In the genomic region with DNA sequence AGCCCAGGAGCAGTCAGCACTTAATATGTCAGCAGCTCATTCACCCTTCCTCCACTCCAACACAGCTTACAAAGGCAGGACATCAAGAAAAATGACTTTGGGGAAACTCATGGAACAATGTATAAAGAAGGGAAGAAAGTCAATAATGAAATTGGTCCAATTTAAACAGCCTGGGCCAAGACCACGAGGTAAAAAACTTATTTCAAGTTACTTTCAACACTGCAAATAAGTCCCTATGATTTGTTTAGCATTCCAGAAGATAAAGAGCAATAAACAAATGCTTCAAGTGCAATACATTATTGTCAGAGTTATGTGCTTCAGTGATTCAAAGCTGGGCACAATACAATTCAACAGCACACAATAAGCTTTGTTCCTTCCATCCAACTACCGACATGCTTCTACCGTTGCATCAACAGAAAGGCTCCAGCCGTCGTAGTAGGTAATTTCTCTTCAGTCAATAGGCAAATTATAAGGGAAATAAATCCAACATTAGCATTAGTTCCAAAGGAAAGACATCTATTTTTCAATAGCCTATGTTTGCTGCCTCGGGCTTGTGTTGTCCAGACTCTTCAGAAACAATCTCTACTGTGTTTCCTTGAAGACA, we compare ENCODE assay signal across 28 cellular contexts.
"Had no signal": no experiment of that assay in that cellular context is flagged by ENCODE, and none has a peak within 500 bp of the region (broad histone marks: within the 10 kb centered on the region; RNA-seq: fewer than 3 reads in every experiment).

No MANE protein-coding gene starts in this region.

- H3K4me3 ChIP-seq: heart left ventricle, pancreas, right atrium auricular region, stomach, thyroid gland, upper lobe of right lung had no signal

- FAIRE-seq: endothelial cell of umbilical vein, kidney, pancreas had no signal

- ATAC-seq: activated CD8-positive, alpha-beta T cell treated with anti-CD3 and anti-CD28 coated beads for 36 hours; activated naive CD8-positive, alpha-beta T cell treated with anti-CD3 and anti-CD28 coated beads, Interleukin-2, amount 50 U/mL, for 24 hours; activated T-cell treated with anti-CD3 and anti-CD28 coated beads, Interleukin-2, amount 50 U/mL, for 4 hours; activated T-helper 17 cell treated with anti-CD3 and anti-CD28 coated beads, Interleukin-2, amount 50 U/mL, for 72 hours; foreskin keratinocyte; heart left ventricle; left colon; naive thymus-derived CD8-positive, alpha-beta T cell; pancreas; stimulated activated naive B cell treated with anti-CD40 and anti-IgM and Interleukin-4, amounts not matched to agents 10 μg/mL and 1 μg/mL and 100 μg/mL, for 72 hours; upper lobe of right lung; WTC11 had no signal

- H3K9me3 ChIP-seq: pancreas, right atrium auricular region, thyroid gland, upper lobe of right lung had no signal

- H3K4me1 ChIP-seq: heart left ventricle, pancreas, right atrium auricular region, thyroid gland, upper lobe of right lung had no signal

- H3K36me3 ChIP-seq: heart left ventricle, pancreas, right atrium auricular region, stomach, thyroid gland, upper lobe of right lung had no signal

- H3K27me3 ChIP-seq: foreskin keratinocyte, heart left ventricle, pancreas, right atrium auricular region, stomach, thyroid gland, upper lobe of right lung had no signal

- DNase-seq: activated CD4-positive, alpha-beta T cell treated with anti-CD3 and anti-CD28 coated beads, Interleukin-2, amount 50 U/mL, for 1 hour; activated CD8-positive, alpha-beta T cell treated with anti-CD3 and anti-CD28 coated beads for 36 hours; activated gamma-delta T cell treated with Interleukin-2 at 50 U/mL for 16 hours; activated naive CD8-positive, alpha-beta T cell treated with anti-CD3 and anti-CD28 coated beads, Interleukin-2, amount 50 U/mL, for 24 hours; activated T-cell treated with anti-CD3 and anti-CD28 coated beads, Interleukin-2, amount 50 U/mL, for 4 hours; caudate nucleus; cortex of kidney; foreskin keratinocyte; heart left ventricle; hypothalamus; immature natural killer cell; kidney; left colon; midbrain; naive thymus-derived CD8-positive, alpha-beta T cell; nucleus accumbens; pancreas; stimulated activated CD4-positive, alpha-beta T cell treated with anti-CD3 and anti-CD28 coated beads, Interleukin-15, amount 100 ng/mL, for 24 hours; stimulated activated CD4-positive, alpha-beta T cell treated with anti-CD3 and anti-CD28 coated beads, Interleukin-2, amount 100 ng/mL, for 24 hours; stimulated activated naive B cell treated with anti-CD40 and anti-IgM and Interleukin-4, amounts not matched to agents 10 μg/mL and 1 μg/mL and 100 μg/mL, for 72 hours; stomach; T-helper 2 cell; thyroid gland; upper lobe of right lung had no signal
